2 cellular contexts compared by ENCODE assay signal in genomic region chr20:62782893-62783278, GRCh38.
A peak's percentile ranks its signal among the peaks of the same experiment; 100 is the strongest.
TF ChIP-seq lines count a peak whose summit lies in the region.

No MANE protein-coding gene starts in this region.

TF ChIP-seq in HEK293, 187 proteins besides CTCF, POLR2A, EP300 and RAD21:
- TF ChIP-seq ZNF202 (tag by site-specific recombination; IDR thresholded peaks at IDR 0.05; ENCODE audit: borderline replicate concordance) (no peak), ZNF837 (tag by site-specific recombination; IDR thresholded peaks at IDR 0.05) (no peak), ZNF394 (tag by site-specific recombination; IDR thresholded peaks at IDR 0.05; ENCODE audit: borderline replicate concordance) (peak; percentile 50; the same call in 1 of the 2 replicates), ZNF571 (tag by site-specific recombination; IDR thresholded peaks at IDR 0.05) (no peak), ZBTB17 (tag by site-specific recombination; IDR thresholded peaks at IDR 0.05) (0 out of 2 replicates have a peak, but pooled peaks have one; percentile 10), ZNF48 (tag by site-specific recombination; IDR thresholded peaks at IDR 0.05) (no peak), ZNF623 (tag by site-specific recombination; IDR thresholded peaks at IDR 0.05) (no peak), ZBTB6 (tag by site-specific recombination; IDR thresholded peaks at IDR 0.05) (peak; percentile 20; the same call in 1 of the 2 replicates)
- TF ChIP-seq, protein P1, sequence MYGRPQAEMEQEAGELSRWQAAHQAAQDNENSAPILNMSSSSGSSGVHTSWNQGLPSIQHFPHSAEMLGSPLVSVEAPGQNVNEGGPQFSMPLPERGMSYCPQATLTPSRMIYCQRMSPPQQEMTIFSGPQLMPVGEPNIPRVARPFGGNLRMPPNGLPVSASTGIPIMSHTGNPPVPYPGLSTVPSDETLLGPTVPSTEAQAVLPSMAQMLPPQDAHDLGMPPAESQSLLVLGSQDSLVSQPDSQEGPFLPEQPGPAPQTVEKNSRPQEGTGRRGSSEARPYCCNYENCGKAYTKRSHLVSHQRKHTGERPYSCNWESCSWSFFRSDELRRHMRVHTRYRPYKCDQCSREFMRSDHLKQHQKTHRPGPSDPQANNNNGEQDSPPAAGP (tag by site-specific recombination; IDR thresholded peaks at IDR 0.05) = no peak

TF ChIP-seq in HepG2, 621 proteins besides CTCF, POLR2A, EP300 and RAD21:
- TF ChIP-seq, protein P2, sequence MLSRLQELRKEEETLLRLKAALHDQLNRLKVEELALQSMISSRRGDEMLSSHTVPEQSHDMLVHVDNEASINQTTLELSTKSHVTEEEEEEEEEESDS (CRISPR knock-in tag; IDR thresholded peaks at IDR 0.05; ENCODE audit: borderline replicate concordance) = no peak
- TF ChIP-seq SMARCC2 (IDR thresholded peaks at IDR 0.05) (no peak), ZNF652 (CRISPR knock-in tag; IDR thresholded peaks at IDR 0.05; ENCODE audit: borderline replicate concordance, low read depth) (no peak), ZNF138 (CRISPR knock-in tag; IDR thresholded peaks at IDR 0.05; ENCODE audit: low read depth) (no peak), SAFB2 (CRISPR knock-in tag; IDR thresholded peaks at IDR 0.05; ENCODE audit: borderline replicate concordance, low read depth) (0 out of 2 replicates have a peak, but pooled peaks have one; percentile 32), KMT2B (CRISPR knock-in tag; IDR thresholded peaks at IDR 0.05) (no peak), TAF1 (CRISPR knock-in tag; IDR thresholded peaks at IDR 0.05) (0 out of 2 replicates have a peak, but pooled peaks have one; percentile 10), SP4 (CRISPR knock-in tag; IDR thresholded peaks at IDR 0.05) (0 out of 2 replicates have a peak, but pooled peaks have one; percentile 34), ZNF205 (CRISPR knock-in tag; IDR thresholded peaks at IDR 0.05) (no peak), SIX1 (CRISPR knock-in tag; IDR thresholded peaks at IDR 0.05; ENCODE audit: borderline replicate concordance) (no peak), SNAPC4 (CRISPR knock-in tag; IDR thresholded peaks at IDR 0.05) (no peak)
- TF ChIP-seq, protein P3, sequence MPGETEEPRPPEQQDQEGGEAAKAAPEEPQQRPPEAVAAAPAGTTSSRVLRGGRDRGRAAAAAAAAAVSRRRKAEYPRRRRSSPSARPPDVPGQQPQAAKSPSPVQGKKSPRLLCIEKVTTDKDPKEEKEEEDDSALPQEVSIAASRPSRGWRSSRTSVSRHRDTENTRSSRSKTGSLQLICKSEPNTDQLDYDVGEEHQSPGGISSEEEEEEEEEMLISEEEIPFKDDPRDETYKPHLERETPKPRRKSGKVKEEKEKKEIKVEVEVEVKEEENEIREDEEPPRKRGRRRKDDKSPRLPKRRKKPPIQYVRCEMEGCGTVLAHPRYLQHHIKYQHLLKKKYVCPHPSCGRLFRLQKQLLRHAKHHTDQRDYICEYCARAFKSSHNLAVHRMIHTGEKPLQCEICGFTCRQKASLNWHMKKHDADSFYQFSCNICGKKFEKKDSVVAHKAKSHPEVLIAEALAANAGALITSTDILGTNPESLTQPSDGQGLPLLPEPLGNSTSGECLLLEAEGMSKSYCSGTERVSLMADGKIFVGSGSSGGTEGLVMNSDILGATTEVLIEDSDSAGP (CRISPR knock-in tag; IDR thresholded peaks at IDR 0.05; ENCODE audit: borderline replicate concordance) = no peak
- TF ChIP-seq, protein P4, sequence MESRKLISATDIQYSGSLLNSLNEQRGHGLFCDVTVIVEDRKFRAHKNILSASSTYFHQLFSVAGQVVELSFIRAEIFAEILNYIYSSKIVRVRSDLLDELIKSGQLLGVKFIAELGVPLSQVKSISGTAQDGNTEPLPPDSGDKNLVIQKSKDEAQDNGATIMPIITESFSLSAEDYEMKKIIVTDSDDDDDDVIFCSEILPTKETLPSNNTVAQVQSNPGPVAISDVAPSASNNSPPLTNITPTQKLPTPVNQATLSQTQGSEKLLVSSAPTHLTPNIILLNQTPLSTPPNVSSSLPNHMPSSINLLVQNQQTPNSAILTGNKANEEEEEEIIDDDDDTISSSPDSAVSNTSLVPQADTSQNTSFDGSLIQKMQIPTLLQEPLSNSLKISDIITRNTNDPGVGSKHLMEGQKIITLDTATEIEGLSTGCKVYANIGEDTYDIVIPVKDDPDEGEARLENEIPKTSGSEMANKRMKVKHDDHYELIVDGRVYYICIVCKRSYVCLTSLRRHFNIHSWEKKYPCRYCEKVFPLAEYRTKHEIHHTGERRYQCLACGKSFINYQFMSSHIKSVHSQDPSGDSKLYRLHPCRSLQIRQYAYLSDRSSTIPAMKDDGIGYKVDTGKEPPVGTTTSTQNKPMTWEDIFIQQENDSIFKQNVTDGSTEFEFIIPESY (CRISPR knock-in tag; IDR thresholded peaks at IDR 0.05) = 0 out of 2 replicates have a peak, but pooled peaks have one; percentile 1
